In the genomic region with DNA sequence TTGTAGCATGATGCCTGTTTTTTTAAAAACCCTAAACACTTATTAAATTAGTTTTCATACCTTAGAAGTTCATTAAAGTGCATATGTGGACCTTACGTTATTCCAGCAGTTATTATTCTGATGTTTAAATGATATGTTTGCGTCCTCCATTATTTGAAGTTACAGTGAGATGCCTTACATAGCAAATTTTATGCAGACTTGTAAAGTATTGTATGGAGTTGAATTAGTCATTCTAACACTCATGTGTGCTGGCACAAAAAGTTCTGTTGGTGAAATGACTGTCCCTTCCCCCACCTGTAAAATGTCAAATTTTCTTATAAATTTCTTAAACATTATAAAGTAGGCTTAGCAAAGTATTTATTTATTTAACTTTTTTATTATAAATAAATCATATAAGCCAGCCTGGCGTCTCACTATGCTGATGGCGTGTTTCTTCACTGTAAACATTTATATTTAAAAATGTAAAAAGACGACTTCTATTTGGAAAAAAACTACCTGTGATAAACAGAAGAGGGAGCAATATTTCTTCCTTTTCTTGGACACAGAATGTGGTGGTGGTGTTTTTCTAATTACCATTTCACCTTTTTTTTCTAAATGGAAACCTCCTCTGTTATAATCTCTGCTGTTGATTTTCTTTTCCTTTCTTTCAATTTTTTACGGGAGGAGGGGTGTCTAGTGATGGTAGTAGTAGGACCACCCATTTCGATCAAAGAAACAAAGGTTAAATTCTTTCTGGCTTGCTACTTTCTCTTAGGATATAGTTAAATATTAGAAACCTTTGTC, we compare ENCODE assay signal across 8 cellular contexts.
DNase-seq lines count a peak whose midpoint lies in the region; ATAC-seq, FAIRE-seq and TF ChIP-seq lines count a peak whose summit lies in the region.

No MANE protein-coding gene starts in this region.

- CTCF ChIA-PET in CD4-positive, alpha-beta T cell (lab: Charles Lee), result no interaction called here

- H3K4me1 Mint-ChIP-seq in CD4-positive, alpha-beta T cell (ENCODE audit: low read depth), result no peaks in the 10 kb centered on the region

- POLR2A ChIA-PET in CD4-positive, alpha-beta T cell (lab: Charles Lee), result no interaction called here

- H3K27me3 ChIP-seq in SJSA1 (replicated peaks) (no peaks in the 10 kb centered on the region), gastrocnemius medialis (no peaks in the 10 kb centered on the region)
- no peaks in the 10 kb centered on the region for H3K27me3 ChIP-seq in CD4-positive, alpha-beta T cell (ENCODE audit: control insufficient read depth, insufficient read depth, low read length)

- intact Hi-C loops in gastrocnemius medialis (cut with DNase I; ENCODE audit: low total_unique reads), result no loop called here
- intact Hi-C loops in CD4-positive, alpha-beta T cell (cut with DNase I, micrococcal nuclease), result no loop called here

- no peak for ATAC-seq in gastrocnemius medialis
- ATAC-seq in GM18520 (IDR thresholded peaks at IDR 0.05; ENCODE audit: unreplicated experiment), result no peak
- ATAC-seq in CD4-positive, alpha-beta T cell (ENCODE audit: poor library complexity), result no peak

- H3K36me3 Mint-ChIP-seq in CD4-positive, alpha-beta T cell (ENCODE audit: low read depth), result no peaks in the 10 kb centered on the region

- no peaks in the 10 kb centered on the region for H3K27me3 Mint-ChIP-seq in CD4-positive, alpha-beta T cell

- H3K4me3 ChIP-seq in SJSA1 (no peak overlapping the region), fibroblast of villous mesenchyme (ENCODE audit: low read depth, low read length) (no peak overlapping the region), gastrocnemius medialis (no peak overlapping the region)

- no peak for TF ChIP-seq POLR2A in H54 (IDR thresholded peaks at IDR 0.05; ENCODE audit: low read depth, low read length)
- TF ChIP-seq POLR2A in gastrocnemius medialis (IDR thresholded peaks at IDR 0.05), result no peak

- H3K27ac Mint-ChIP-seq in CD4-positive, alpha-beta T cell, result no peak overlapping the region

- FAIRE-seq in H54 (lab: Jason Lieb, UNC) (no peak), RCC 7860 (lab: Jason Lieb, UNC) (no peak)

- H3K9me3 ChIP-seq in SJSA1 (replicated peaks) (no peaks in the 10 kb centered on the region), gastrocnemius medialis (no peaks in the 10 kb centered on the region)
- H3K9me3 ChIP-seq in CD4-positive, alpha-beta T cell (ENCODE audit: control insufficient read depth, low read length), result no peaks in the 10 kb centered on the region

- TF ChIP-seq CTCF in fibroblast of villous mesenchyme (IDR thresholded peaks at IDR 0.05; ENCODE audit: insufficient read depth, low read depth, low read length), result peak; percentile 45
- TF ChIP-seq CTCF in gastrocnemius medialis (IDR thresholded peaks at IDR 0.05 in 4 of 5, conservative IDR thresholded peaks at IDR 0.05 in 1 of 5), result no peak
- no peak for TF ChIP-seq CTCF in CD4-positive, alpha-beta T cell (IDR thresholded peaks at IDR 0.05)

- H3K36me3 ChIP-seq in SJSA1 (no peaks in the 10 kb centered on the region), gastrocnemius medialis (no peaks in the 10 kb centered on the region)

- H3K27ac ChIP-seq in SJSA1 (peak overlapping the region; percentile 82), gastrocnemius medialis (no peak overlapping the region)
- H3K27ac ChIP-seq in CD4-positive, alpha-beta T cell (ENCODE audit: low read depth, low read length), result no peak overlapping the region

- H3K4me1 ChIP-seq in SJSA1 (replicated peaks) (peaks cover 24% of the 10 kb centered on the region), gastrocnemius medialis (peaks cover 0 to 4% of the 10 kb centered on the region in 2 donors)

- H3K4me3 Mint-ChIP-seq in CD4-positive, alpha-beta T cell, result no peak overlapping the region

- DNase-seq in A172 (ENCODE audit: low spot score) (peak; percentile 12), H54 (ENCODE audit: insufficient read length, low spot score) (peak; percentile 3), SJSA1 (ENCODE audit: low read depth in 1 of 2, low spot score in 2 of 2) (peak in 1 of 2 experiments; percentile 92), fibroblast of villous mesenchyme (ENCODE audit: low read depth) (peak; percentile 33), RCC 7860 (ENCODE audit: low spot score) (no peak), gastrocnemius medialis (no peak)
- DNase-seq in CD4-positive, alpha-beta T cell, result no peak

- H3K9me3 Mint-ChIP-seq in CD4-positive, alpha-beta T cell, result no peaks in the 10 kb centered on the region

- in situ Hi-C loops in gastrocnemius medialis (cut with MboI; ENCODE audit: low sequenced_read_pairs in 4 of 4), result no loop called here

Comparison
In these comparisons a context has a peak if more than half of its experiments do, and no peak if none do; other contexts are left out.
1. DNase-seq: peak in A172 (single experiment), H54 (single experiment) and fibroblast of villous mesenchyme (single experiment); none in RCC 7860 (single experiment), gastrocnemius medialis (0 of 2) and CD4-positive, alpha-beta T cell (0 of 10).